ENCODE assay signal across 2 cellular contexts in the genomic region with DNA sequence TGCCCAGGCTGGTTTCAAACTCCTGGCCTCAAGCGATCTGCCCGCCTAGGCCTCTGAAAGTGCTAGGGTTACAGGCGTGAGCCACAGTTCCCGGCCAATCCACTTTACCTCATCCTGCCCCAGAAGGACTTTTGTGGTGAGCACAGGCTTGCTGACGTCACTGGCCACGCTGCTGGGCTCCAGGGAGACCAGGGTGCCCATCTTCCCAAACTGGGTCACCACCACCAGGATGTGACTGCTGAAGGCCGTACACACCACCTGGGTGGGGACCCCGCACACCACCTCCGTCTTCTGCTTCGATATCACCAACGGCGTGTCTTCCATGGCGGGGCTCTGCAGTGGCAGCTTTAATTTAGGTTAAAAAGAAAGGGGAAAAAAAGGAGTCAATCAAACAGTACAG.
TF ChIP-seq lines count a peak whose summit lies in the region.

No MANE protein-coding gene starts in this region.

TF ChIP-seq in A549, 52 proteins besides CTCF, POLR2A, EP300 and RAD21:
- TF ChIP-seq MYC (IDR thresholded peaks at IDR 0.05; ENCODE audit: borderline replicate concordance, low read length), result no peak
- no peak for TF ChIP-seq MAFK (IDR thresholded peaks at IDR 0.05; ENCODE audit: partially characterized antibody)
- no peak for TF ChIP-seq CEBPB (IDR thresholded peaks at IDR 0.05)
- no peak for TF ChIP-seq FOSB (CRISPR knock-in tag; IDR thresholded peaks at IDR 0.05)
- TF ChIP-seq, protein P1, sequence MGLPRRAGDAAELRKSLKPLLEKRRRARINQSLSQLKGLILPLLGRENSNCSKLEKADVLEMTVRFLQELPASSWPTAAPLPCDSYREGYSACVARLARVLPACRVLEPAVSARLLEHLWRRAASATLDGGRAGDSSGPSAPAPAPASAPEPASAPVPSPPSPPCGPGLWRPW (IDR thresholded peaks at IDR 0.05), result no peak
- no peak for TF ChIP-seq POLR2AphosphoS2 (conservative IDR thresholded peaks at IDR 0.05; ENCODE audit: low read length)
- TF ChIP-seq CHD2 (IDR thresholded peaks at IDR 0.05; ENCODE audit: low read length, partially characterized antibody), result no peak
- TF ChIP-seq, protein P2, sequence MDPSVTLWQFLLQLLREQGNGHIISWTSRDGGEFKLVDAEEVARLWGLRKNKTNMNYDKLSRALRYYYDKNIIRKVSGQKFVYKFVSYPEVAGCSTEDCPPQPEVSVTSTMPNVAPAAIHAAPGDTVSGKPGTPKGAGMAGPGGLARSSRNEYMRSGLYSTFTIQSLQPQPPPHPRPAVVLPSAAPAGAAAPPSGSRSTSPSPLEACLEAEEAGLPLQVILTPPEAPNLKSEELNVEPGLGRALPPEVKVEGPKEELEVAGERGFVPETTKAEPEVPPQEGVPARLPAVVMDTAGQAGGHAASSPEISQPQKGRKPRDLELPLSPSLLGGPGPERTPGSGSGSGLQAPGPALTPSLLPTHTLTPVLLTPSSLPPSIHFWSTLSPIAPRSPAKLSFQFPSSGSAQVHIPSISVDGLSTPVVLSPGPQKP (IDR thresholded peaks at IDR 0.05; ENCODE audit: low read depth, low read length), result no peak
TF ChIP-seq in A549: peak in this region for 0.

TF ChIP-seq in HCT116, 20 proteins besides CTCF, POLR2A, EP300 and RAD21:
- TF ChIP-seq SP1 (IDR thresholded peaks at IDR 0.05; ENCODE audit: low read depth), result no peak
- no peak for TF ChIP-seq ELF1 (IDR thresholded peaks at IDR 0.05; ENCODE audit: borderline replicate concordance, low read depth)
- TF ChIP-seq EZH2 (IDR thresholded peaks at IDR 0.05), result no peak
- no peak for TF ChIP-seq SRF (IDR thresholded peaks at IDR 0.05; ENCODE audit: low read depth)
- TF ChIP-seq EZH2phosphoT487 (IDR thresholded peaks at IDR 0.05; ENCODE audit: borderline replicate concordance), result no peak
- no peak for TF ChIP-seq MAX (IDR thresholded peaks at IDR 0.05)
- TF ChIP-seq ATF3 (IDR thresholded peaks at IDR 0.05), result no peak
- TF ChIP-seq YY1 (IDR thresholded peaks at IDR 0.05; ENCODE audit: extremely low read depth, insufficient replicate concordance, low read depth, low read length), result no peak
- TF ChIP-seq CBX3 (IDR thresholded peaks at IDR 0.05; ENCODE audit: low read depth), result no peak
- TF ChIP-seq EGR1 (IDR thresholded peaks at IDR 0.05; ENCODE audit: low read depth), result no peak
- TF ChIP-seq CEBPB (IDR thresholded peaks at IDR 0.05; ENCODE audit: low read depth), result no peak
